Comparison of ENCODE assay signal across 14 cellular contexts in the genomic region with DNA sequence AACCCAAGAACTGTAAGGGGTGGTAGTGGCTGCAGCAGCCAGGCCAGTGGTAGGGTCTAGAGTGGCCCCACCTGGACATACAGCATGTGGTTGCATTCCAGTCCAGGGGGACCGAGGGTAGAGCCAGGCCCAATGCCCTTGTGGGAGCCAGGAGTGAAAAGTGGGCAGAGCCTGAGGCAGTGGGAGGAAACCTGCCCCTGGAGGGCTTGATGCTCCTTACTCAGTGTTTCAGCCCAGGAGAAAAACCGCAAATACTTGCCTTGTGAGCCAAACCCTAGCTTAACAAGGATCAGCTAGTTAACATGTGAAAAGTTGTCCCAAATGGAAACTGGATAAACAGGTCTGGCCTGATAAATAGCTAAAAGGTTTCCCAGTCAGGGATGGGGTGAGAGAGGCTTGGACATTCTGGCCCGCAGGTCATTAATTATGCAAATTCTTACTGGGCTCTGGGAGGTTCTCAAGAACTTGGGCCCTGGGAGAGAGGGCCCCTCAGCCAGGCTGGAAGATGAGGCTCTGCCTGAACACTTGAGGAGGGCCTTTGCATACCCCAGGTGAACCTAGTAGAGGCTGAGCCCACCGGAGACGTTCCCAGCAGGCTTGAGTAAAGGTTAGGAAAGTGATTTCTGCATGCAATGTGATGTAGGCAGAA.
DNase-seq lines count a peak whose midpoint lies in the region; ATAC-seq and TF ChIP-seq lines count a peak whose summit lies in the region.
"Had no signal": no experiment of that assay in that cellular context is flagged by ENCODE, and none has a peak within 500 bp of the region (broad histone marks: within the 10 kb centered on the region; RNA-seq: fewer than 3 reads in every experiment).

No MANE protein-coding gene starts in this region.

- H3K27ac Mint-ChIP-seq in GM23338: peak overlapping the region; percentile 25; the same call in 1 of the 2 replicates
- no peak overlapping the region for H3K27ac Mint-ChIP-seq in T-cell
- H3K27ac Mint-ChIP-seq: stimulated activated naive CD8-positive, alpha-beta T cell treated with anti-CD3 and anti-CD28 coated beads, Interleukin-15, amount 100 ng/mL, for 72 hours had no signal

- CTCF ChIA-PET in T-cell (lab: Charles Lee): interaction anchor here in 1 of 2 donors (0.7 kb wide), 1 partner anchor 47 kb away, joined by 4 read pairs; no protein-coding TSS in a partner anchor

- H3K27ac ChIP-seq in GM23338 (ENCODE audit: low read depth): peak overlapping the region; percentile 39; the same call in 1 of the 2 replicates
- H3K27ac ChIP-seq: BLaER1 treated with 17β-estradiol and CSF1 and Interleukin-3, amounts not matched to agents 10 nM and 100 nM had no signal

- no peak overlapping the region for H3K4me3 ChIP-seq in GM23338
- H3K4me3 ChIP-seq: BLaER1 treated with 17β-estradiol and CSF1 and Interleukin-3, amounts not matched to agents 10 nM and 100 nM had no signal

- no peak overlapping the region for H2AFZ ChIP-seq in GM23338

- ATAC-seq in GM23338: peak; percentile 89
- ATAC-seq in T-cell (replicated peaks in 1 of 4): no peak
- ATAC-seq: stimulated activated naive CD8-positive, alpha-beta T cell treated with anti-CD3 and anti-CD28 coated beads, Interleukin-15, amount 100 ng/mL, for 72 hours had no signal

- peaks cover 15% of the 10 kb centered on the region; the same call in 1 of the 2 replicates for H3K9me2 ChIP-seq in GM23338 (ENCODE audit: insufficient read depth)

- no peaks in the 10 kb centered on the region for H3K9me3 Mint-ChIP-seq in GM23338
- H3K9me3 Mint-ChIP-seq in T-cell: no peaks in the 10 kb centered on the region
- H3K9me3 Mint-ChIP-seq: stimulated activated naive CD8-positive, alpha-beta T cell treated with anti-CD3 and anti-CD28 coated beads, Interleukin-15, amount 100 ng/mL, for 72 hours had no signal

- H3K4me1 ChIP-seq in GM23338 (ENCODE audit: insufficient read depth): peaks cover 15% of the 10 kb centered on the region; the same call in 1 of the 2 replicates
- H3K4me1 ChIP-seq: BLaER1 treated with 17β-estradiol and CSF1 and Interleukin-3, amounts not matched to agents 10 nM and 100 nM had no signal

- H3K4me3 Mint-ChIP-seq in GM23338 (no peak overlapping the region), T-cell (no peak overlapping the region)
- H3K4me3 Mint-ChIP-seq: stimulated activated naive CD8-positive, alpha-beta T cell treated with anti-CD3 and anti-CD28 coated beads, Interleukin-15, amount 100 ng/mL, for 72 hours had no signal

- TF ChIP-seq CTCF in GM23338 (conservative IDR thresholded peaks at IDR 0.05; ENCODE audit: low read depth in 2 of 2): no peak

- H3K27me3 ChIP-seq in GM23338 (ENCODE audit: insufficient read depth): no peaks in the 10 kb centered on the region
- H3K27me3 ChIP-seq: BLaER1 treated with 17β-estradiol and CSF1 and Interleukin-3, amounts not matched to agents 10 nM and 100 nM had no signal

- peak; percentile 71 for DNase-seq in GM23338 (ENCODE audit: low spot score)
- DNase-seq in NCI-H526 (lab: John Stamatoyannopoulos, UW): peak; percentile 89
- DNase-seq in fibroblast of peridontal ligament (ENCODE audit: extremely low read depth): peak; percentile 43
- DNase-seq in renal cortical epithelial cell (ENCODE audit: low read depth): peak; percentile 92
- no peak for DNase-seq in DMS 273 (lab: John Stamatoyannopoulos, UW; ENCODE audit: unreplicated experiment)
- no peak for DNase-seq in T-cell
- no peak for DNase-seq in 8988T
- DNase-seq in epidermal melanocyte (ENCODE audit: insufficient read length, low spot score): no peak
- DNase-seq: activated CD8-positive, alpha-beta memory T cell treated with anti-CD3 and anti-CD28 coated beads for 24 hours; amygdala; NCI-H1105; stimulated activated CD4-positive, alpha-beta T cell treated with anti-CD3 and anti-CD28 coated beads, Interleukin-4, amount 100 ng/mL, for 1 hour; stimulated activated naive CD8-positive, alpha-beta T cell treated with anti-CD3 and anti-CD28 coated beads, Interleukin-15, amount 100 ng/mL, for 72 hours had no signal

- H3K36me3 ChIP-seq in GM23338 (ENCODE audit: insufficient read depth): no peaks in the 10 kb centered on the region
- H3K36me3 ChIP-seq: BLaER1 treated with 17β-estradiol and CSF1 and Interleukin-3, amounts not matched to agents 10 nM and 100 nM had no signal

- H3K4me2 ChIP-seq in GM23338: peak overlapping the region; percentile 44; the same call in 1 of the 2 replicates
- H3K4me2 ChIP-seq: BLaER1 treated with 17β-estradiol and CSF1 and Interleukin-3, amounts not matched to agents 10 nM and 100 nM had no signal

- H4K20me1 ChIP-seq in GM23338 (replicated peaks; ENCODE audit: insufficient read depth): no peaks in the 10 kb centered on the region
- H4K20me1 ChIP-seq: BLaER1 treated with 17β-estradiol and CSF1 and Interleukin-3, amounts not matched to agents 10 nM and 100 nM had no signal

- no peaks in the 10 kb centered on the region for H3F3A ChIP-seq in GM23338 (replicated peaks; ENCODE audit: low read depth)

- H3K4me1 Mint-ChIP-seq in GM23338 (peaks cover 34% of the 10 kb centered on the region), T-cell (peaks cover 0 to 3% (median 0%) of the 10 kb centered on the region in 3 donors)
- H3K4me1 Mint-ChIP-seq: stimulated activated naive CD8-positive, alpha-beta T cell treated with anti-CD3 and anti-CD28 coated beads, Interleukin-15, amount 100 ng/mL, for 72 hours had no signal

- H3K36me3 Mint-ChIP-seq in GM23338 (ENCODE audit: low read depth): no peaks in the 10 kb centered on the region
- no peaks in the 10 kb centered on the region for H3K36me3 Mint-ChIP-seq in T-cell

- POLR2A ChIA-PET in T-cell (lab: Charles Lee): interaction anchor here in 1 of 2 donors (0.6 kb wide), 1 partner anchor 55 kb away, joined by 3 read pairs; no protein-coding TSS in a partner anchor

- H3K27me3 Mint-ChIP-seq in GM23338 (ENCODE audit: insufficient read depth, low read depth, poor library complexity) (no peaks in the 10 kb centered on the region), T-cell (no peaks in the 10 kb centered on the region)

- H3K79me2 ChIP-seq in GM23338 (replicated peaks; ENCODE audit: insufficient read depth): no peaks in the 10 kb centered on the region

TF ChIP-seq in GM23338, 12 proteins besides CTCF, POLR2A, EP300 and RAD21 (continues in another document):
- TF ChIP-seq REST (IDR thresholded peaks at IDR 0.05; ENCODE audit: unreplicated experiment) (no peak), POLR2AphosphoS5 (IDR thresholded peaks at IDR 0.05; ENCODE audit: low read depth) (no peak)

Comparison
In these comparisons a context has a peak if more than half of its experiments do, and no peak if none do; other contexts are left out.
1. DNase-seq: peak in GM23338 (single experiment), NCI-H526 (2 of 2), fibroblast of peridontal ligament (single experiment) and renal cortical epithelial cell (single experiment); none in DMS 273 (single experiment), T-cell (0 of 34), 8988T (single experiment) and epidermal melanocyte (single experiment).